Comparison of ENCODE assay signal across 8 cellular contexts in genomic region chr1:243483084-243483845, GRCh38.
DNase-seq lines count a peak whose midpoint lies in the region; ATAC-seq and TF ChIP-seq lines count a peak whose summit lies in the region.

No MANE protein-coding gene starts in this region.

- H3K4me1 ChIP-seq in H9 (ENCODE audit: insufficient read depth, low read length): peaks cover 2% of the 10 kb centered on the region; the same call in 1 of the 2 replicates
- peaks cover 17% of the 10 kb centered on the region for H3K4me1 ChIP-seq in smooth muscle cell (ENCODE audit: low read depth)

- H3K4me3 ChIP-seq in iPS-11a (ENCODE audit: low read depth, low read length) (peak overlapping the region; percentile 45), smooth muscle cell (peak overlapping the region; percentile 45)

- H3K9ac ChIP-seq in H9 (ENCODE audit: extremely low read depth, insufficient read length, low read length) (no peak overlapping the region), smooth muscle cell (ENCODE audit: low read depth) (peak overlapping the region; percentile 47)

- no peak overlapping the region for H2BK120ac ChIP-seq in H9 (ENCODE audit: low read depth, low read length, poor library complexity, severe bottlenecking)

- no peak overlapping the region for H2BK20ac ChIP-seq in H9 (ENCODE audit: low read depth, low read length, poor library complexity, severe bottlenecking)

- peak; percentile 72 for DNase-seq in H9
- peak; percentile 24 for DNase-seq in activated naive CD4-positive, alpha-beta T cell treated with anti-CD3 and anti-CD28 coated beads, Interleukin-2, amount 50 U/mL, for 16 hours
- DNase-seq in smooth muscle cell (lab: John Stamatoyannopoulos, UW; ENCODE audit: unreplicated experiment): no peak
- no peak for DNase-seq in NCI-H524 treated with DMSO at 0.1 percent for 48 hours (lab: John Stamatoyannopoulos, UW)
- DNase-seq in NCI-H526 (lab: John Stamatoyannopoulos, UW): no peak
- no peak for DNase-seq in NCI-H2107 (lab: John Stamatoyannopoulos, UW)

- no peaks in the 10 kb centered on the region for H3K79me1 ChIP-seq in H9 (ENCODE audit: insufficient read depth, low read depth, low read length, poor library complexity, severe bottlenecking)

- H2BK15ac ChIP-seq in H9 (ENCODE audit: low read depth, low read length): no peak overlapping the region; the same call in 1 of the 2 replicates

- H3F3A ChIP-seq in smooth muscle cell (ENCODE audit: low read depth): no peaks in the 10 kb centered on the region

- H3K79me2 ChIP-seq in H9 (ENCODE audit: insufficient read depth, low read length) (no peaks in the 10 kb centered on the region), smooth muscle cell (ENCODE audit: low read depth) (no peaks in the 10 kb centered on the region)

- H3K36me3 ChIP-seq in smooth muscle cell (ENCODE audit: low read depth): no peaks in the 10 kb centered on the region

- H3K27me3 Mint-ChIP-seq in H9 (ENCODE audit: low read depth): peaks cover 14% of the 10 kb centered on the region

- peak overlapping the region; percentile 60 for H4K91ac ChIP-seq in H9 (ENCODE audit: insufficient read length, low read depth, low read length)

- peak overlapping the region; percentile 79 for H3K4me2 ChIP-seq in H9 (ENCODE audit: insufficient read depth, insufficient read length, low read length)
- H3K4me2 ChIP-seq in smooth muscle cell: peak overlapping the region; percentile 88

- H4K5ac ChIP-seq in H9 (ENCODE audit: insufficient read length, low read depth, low read length): no peak overlapping the region

- no peak overlapping the region for H3K23ac ChIP-seq in H9 (ENCODE audit: insufficient read length, low read depth, low read length)

- no peak overlapping the region for H4K8ac ChIP-seq in H9 (replicated peaks; ENCODE audit: insufficient read length, low read depth, low read length)

- H2BK5ac ChIP-seq in H9 (ENCODE audit: insufficient read length, low read length): no peak overlapping the region

- no peak overlapping the region for H2BK12ac ChIP-seq in H9 (ENCODE audit: insufficient read length, low read depth, low read length)

- H3K27ac Mint-ChIP-seq in H9: peak overlapping the region in 1 of 3 experiments; percentile 94; a peak in 2 of 7 replicates

- H3K14ac ChIP-seq in H9 (ENCODE audit: insufficient read depth, low read length): peak overlapping the region; percentile 80

- H3K56ac ChIP-seq in H9 (ENCODE audit: insufficient read length, low read depth, low read length): no peak overlapping the region

- H4K20me1 ChIP-seq in H9 (ENCODE audit: control insufficient read depth, insufficient read depth, insufficient read length) (no peaks in the 10 kb centered on the region), smooth muscle cell (ENCODE audit: low read depth) (no peaks in the 10 kb centered on the region)

- H3T11ph ChIP-seq in H9 (ENCODE audit: low read length): no peak overlapping the region

- peaks cover 3 to 5% (median 3%) of the 10 kb centered on the region in 3 experiments; a peak in 4 of 7 replicates for H3K36me3 Mint-ChIP-seq in H9 (ENCODE audit: insufficient read depth in 1 of 3, low read depth in 3 of 3)

- H3K4ac ChIP-seq in H9 (ENCODE audit: low read depth, low read length): no peak overlapping the region; the same call in 1 of the 2 replicates

- peaks cover 11% of the 10 kb centered on the region for H3K23me2 ChIP-seq in H9 (ENCODE audit: insufficient read length, low read depth, low read length, poor library complexity, severe bottlenecking)

- H2AK5ac ChIP-seq in H9 (ENCODE audit: insufficient read length, low read length): no peak overlapping the region

- no peak for ATAC-seq in GM19023 (IDR thresholded peaks at IDR 0.05; ENCODE audit: unreplicated experiment)

- H3K27ac ChIP-seq in H9 (ENCODE audit: insufficient read length, low read depth, low read length) (no peak overlapping the region), smooth muscle cell (ENCODE audit: low read depth) (no peak overlapping the region)

- peak overlapping the region; percentile 51 for H3K18ac ChIP-seq in H9 (ENCODE audit: insufficient read length, low read depth, low read length)

- H2AFZ ChIP-seq in H9 (ENCODE audit: low read length) (no peak overlapping the region), smooth muscle cell (ENCODE audit: low read depth) (no peak overlapping the region)

- TF ChIP-seq CTCF in H9 (conservative IDR thresholded peaks at IDR 0.05) (peak; percentile 53; the same call in 2 of the 3 replicates), smooth muscle cell (IDR thresholded peaks at IDR 0.05; ENCODE audit: borderline replicate concordance, insufficient read depth, poor library complexity, severe bottlenecking) (peak; percentile 30)

- WGBS in H9 (ENCODE audit: extremely low coverage, insufficient read length, low lambda C conversion rate): no CpG with 5 or more reads among the region's 62 CpGs
- WGBS in smooth muscle cell (ENCODE audit: low lambda C conversion rate): 10% methylated on average over 21 of the region's 62 CpGs

- H3K4me1 Mint-ChIP-seq in H9: peaks cover 32 to 33% of the 10 kb centered on the region in 2 experiments

- peak overlapping the region; percentile 73 to 78 for H3K4me3 Mint-ChIP-seq in H9

- peaks cover 0 to 4% of the 10 kb centered on the region in 2 experiments; a peak in 3 of 5 replicates for H3K9me3 Mint-ChIP-seq in H9

- H3K27me3 ChIP-seq in H9 (ENCODE audit: insufficient read depth, low read length) (no peaks in the 10 kb centered on the region; the same call in 1 of the 2 replicates), smooth muscle cell (ENCODE audit: low read depth) (no peaks in the 10 kb centered on the region)

- H3K9me3 ChIP-seq in H9 (ENCODE audit: control insufficient read depth, low read depth, low read length): no peaks in the 10 kb centered on the region
- H3K9me3 ChIP-seq in smooth muscle cell (replicated peaks; ENCODE audit: low read depth): no peaks in the 10 kb centered on the region

Comparison
In these comparisons a context has a peak if more than half of its experiments do, and no peak if none do; other contexts are left out.
1. DNase-seq: peak in H9 (single experiment) and activated naive CD4-positive, alpha-beta T cell treated with anti-CD3 and anti-CD28 coated beads, Interleukin-2, amount 50 U/mL, for 16 hours (single experiment); none in smooth muscle cell (single experiment), NCI-H524 treated with DMSO at 0.1 percent for 48 hours (single experiment), NCI-H526 (0 of 2) and NCI-H2107 (single experiment).